In genomic region chr14:74804219-74804825, GRCh38 we compare ENCODE assay signal across 8 cellular contexts. TPM values are rescaled to one million over a fixed set of nuclear protein-coding genes. Genes with fewer than 3 reads are reported as not detected.
DNase-seq lines count a peak whose midpoint lies in the region; ATAC-seq and TF ChIP-seq lines count a peak whose summit lies in the region.

No MANE protein-coding gene starts in this region.

- H3K27me3 Mint-ChIP-seq in activated T-helper 17 cell treated with anti-CD3 and anti-CD28 coated beads, Interleukin-2, amount 50 U/mL, for 72 hours: no peaks in the 10 kb centered on the region

- H3K27ac Mint-ChIP-seq in activated T-helper 17 cell treated with anti-CD3 and anti-CD28 coated beads, Interleukin-2, amount 50 U/mL, for 72 hours: peak overlapping the region; percentile 5

- H3K36me3 ChIP-seq in upper lobe of right lung: peaks cover 55% of the 10 kb centered on the region

- no peak overlapping the region for H3K4me3 ChIP-seq in upper lobe of right lung

- H3K4me1 ChIP-seq in upper lobe of right lung: peaks cover 4% of the 10 kb centered on the region

- ATAC-seq in activated T-helper 17 cell treated with anti-CD3 and anti-CD28 coated beads, Interleukin-2, amount 50 U/mL, for 72 hours (replicated peaks): no peak
- peak; percentile 37 for ATAC-seq in upper lobe of right lung
- no peak for ATAC-seq in GM21529 (IDR thresholded peaks at IDR 0.05; ENCODE audit: unreplicated experiment)
- ATAC-seq in GM18861 (IDR thresholded peaks at IDR 0.05; ENCODE audit: unreplicated experiment): no peak

- H3K9me3 ChIP-seq in upper lobe of right lung: no peaks in the 10 kb centered on the region

- H3K4me3 Mint-ChIP-seq in activated T-helper 17 cell treated with anti-CD3 and anti-CD28 coated beads, Interleukin-2, amount 50 U/mL, for 72 hours: no peak overlapping the region

- peak; percentile 3 to 9 for DNase-seq in NCI-H446 (lab: John Stamatoyannopoulos, UW)
- DNase-seq in NCI-H446 treated with DMSO at 0.1 percent for 48 hours (lab: John Stamatoyannopoulos, UW): no peak
- DNase-seq in LHCN-M2 (ENCODE audit: low read depth): peak; percentile 42
- peak; percentile 18 for DNase-seq in inferior parietal cortex (ENCODE audit: extremely low spot score)
- DNase-seq in upper lobe of right lung: no peak

- H3K27me3 ChIP-seq in upper lobe of right lung: no peaks in the 10 kb centered on the region

- H3K4me1 Mint-ChIP-seq in activated T-helper 17 cell treated with anti-CD3 and anti-CD28 coated beads, Interleukin-2, amount 50 U/mL, for 72 hours: peaks cover under 1% of the 10 kb centered on the region

- H3K27ac ChIP-seq in upper lobe of right lung: no peak overlapping the region

- peak; percentile 55 for TF ChIP-seq CTCF in upper lobe of right lung (IDR thresholded peaks at IDR 0.05)

- H3K9me3 Mint-ChIP-seq in activated T-helper 17 cell treated with anti-CD3 and anti-CD28 coated beads, Interleukin-2, amount 50 U/mL, for 72 hours: no peaks in the 10 kb centered on the region

- peaks cover 81% of the 10 kb centered on the region for H3K36me3 Mint-ChIP-seq in activated T-helper 17 cell treated with anti-CD3 and anti-CD28 coated beads, Interleukin-2, amount 50 U/mL, for 72 hours (ENCODE audit: low read depth)

- intact Hi-C loops in upper lobe of right lung (cut with DNase I): no loop called here

RNA-seq across cellular contexts. Expression of gene YLPM1, which starts 41.2 kb away (rescaled TPM):
- 26.8 and 29.1 TPM in 2 replicates for total RNA-seq in LHCN-M2 (2014; rRNA removed)
- polyA plus RNA-seq in LHCN-M2 (2012): 24.3 TPM
- total RNA-seq in activated T-helper 17 cell treated with anti-CD3 and anti-CD28 coated beads, Interleukin-2, amount 50 U/mL, for 72 hours: 10 to 100 TPM; 52.1 to 59.0 TPM
- total RNA-seq in upper lobe of right lung: 53.0 TPM

Comparison
In these comparisons a context has a peak if more than half of its experiments do, and no peak if none do; other contexts are left out.
1. DNase-seq: peak in NCI-H446 (2 of 2), LHCN-M2 (single experiment) and inferior parietal cortex (single experiment); none in NCI-H446 treated with DMSO at 0.1 percent for 48 hours (single experiment) and upper lobe of right lung (single experiment).